19 cellular contexts compared by ENCODE assay signal in genomic region chr20:32555584-32555983, GRCh38. TPM values are rescaled to one million over a fixed set of nuclear protein-coding genes. Genes with fewer than 3 reads are reported as not detected.
A peak's percentile ranks its signal among the peaks of the same experiment; 100 is the strongest.
DNase-seq lines count a peak whose midpoint lies in the region; ATAC-seq and TF ChIP-seq lines count a peak whose summit lies in the region.
"Had no signal": no experiment of that assay in that cellular context is flagged by ENCODE, and none has a peak within 500 bp of the region (broad histone marks: within the 10 kb centered on the region; RNA-seq: fewer than 3 reads in every experiment).

No MANE protein-coding gene starts in this region.

- no peak overlapping the region for H3K4me2 ChIP-seq in neuronal stem cell (ENCODE audit: insufficient read depth, low read length, poor library complexity, severe bottlenecking)

- H3K14ac ChIP-seq in neuronal stem cell (ENCODE audit: low read length) = no peak overlapping the region

- H3K27ac ChIP-seq in CD4-positive, alpha-beta memory T cell (ENCODE audit: low read depth, low read length) = no peak overlapping the region
- H3K27ac ChIP-seq in neuronal stem cell (replicated peaks; ENCODE audit: low read length) (no peak overlapping the region), prostate gland (no peak overlapping the region)
- H3K27ac ChIP-seq: GM23248, SJCRH30 had no signal

- no peaks in the 10 kb centered on the region for H3K27me3 ChIP-seq in CD4-positive, alpha-beta memory T cell (ENCODE audit: insufficient read depth, low read length)
- H3K27me3 ChIP-seq in neuronal stem cell (ENCODE audit: control insufficient read depth in 3 of 3, insufficient read depth in 3 of 3, low read depth in 1 of 3, low read length in 3 of 3) (no peaks in the 10 kb centered on the region), prostate gland (replicated peaks; ENCODE audit: insufficient read depth) (no peaks in the 10 kb centered on the region)

- no peak overlapping the region for H3K4ac ChIP-seq in neuronal stem cell (ENCODE audit: low read length)

- peaks cover 74% of the 10 kb centered on the region for H3K4me1 Mint-ChIP-seq in activated naive CD4-positive, alpha-beta T cell treated with anti-CD3 and anti-CD28 coated beads, Interleukin-2, amount 50 U/mL, for 24 hours
- peaks cover 42 to 74% (median 65%) of the 10 kb centered on the region in 4 donors for H3K4me1 Mint-ChIP-seq in CD4-positive, alpha-beta memory T cell
- peaks cover 36% of the 10 kb centered on the region for H3K4me1 Mint-ChIP-seq in activated T-helper 17 cell treated with anti-CD3 and anti-CD28 coated beads, Interleukin-2, amount 50 U/mL, for 72 hours

- no peak overlapping the region for H2AFZ ChIP-seq in neuronal stem cell (ENCODE audit: low read length)
- H2AFZ ChIP-seq: GM23248 had no signal

- H3K23ac ChIP-seq in neuronal stem cell (ENCODE audit: low read depth, low read length, poor library complexity) = peak overlapping the region; percentile 11

- no peak overlapping the region for H2BK5ac ChIP-seq in neuronal stem cell (ENCODE audit: low read length)

- no CpG with 5 or more reads among the region's 8 CpGs for WGBS in neuronal stem cell (ENCODE audit: extremely low coverage in 2 of 2, insufficient read length in 2 of 2, insufficient replicate concordance in 1 of 2), 2 donors
- WGBS in prostate gland = 96% methylated on average over 8 of the region's 8 CpGs

- POLR2A ChIA-PET in CD4-positive, alpha-beta memory T cell (lab: Charles Lee; ENCODE audit: partially characterized antibody) = interaction anchor here (0.8 to 2.5 kb wide), 7 partner anchors 13 to 33 kb away, joined by 3 to 9 read pairs (median 5); partner anchors contain the start of gene NOL4L

- H3K36me3 Mint-ChIP-seq in activated naive CD4-positive, alpha-beta T cell treated with anti-CD3 and anti-CD28 coated beads, Interleukin-2, amount 50 U/mL, for 24 hours = peaks cover 3% of the 10 kb centered on the region
- peaks cover 13 to 19% of the 10 kb centered on the region in 2 donors for H3K36me3 Mint-ChIP-seq in CD4-positive, alpha-beta memory T cell
- H3K36me3 Mint-ChIP-seq in activated T-helper 17 cell treated with anti-CD3 and anti-CD28 coated beads, Interleukin-2, amount 50 U/mL, for 72 hours (ENCODE audit: low read depth) = no peaks in the 10 kb centered on the region

- H3K9me3 ChIP-seq in CD4-positive, alpha-beta memory T cell (ENCODE audit: control insufficient read depth in 1 of 2, low read length in 2 of 2) = no peaks in the 10 kb centered on the region
- no peaks in the 10 kb centered on the region for H3K9me3 ChIP-seq in neuronal stem cell (replicated peaks in 1 of 2; ENCODE audit: control insufficient read depth in 2 of 2, insufficient read depth in 1 of 2, low read depth in 1 of 2, low read length in 2 of 2)
- H3K9me3 ChIP-seq in prostate gland = no peaks in the 10 kb centered on the region
- H3K9me3 ChIP-seq: Caco-2, HAP-1, SJCRH30 had no signal

- H3K4me3 ChIP-seq in CD4-positive, alpha-beta memory T cell (ENCODE audit: low read length in 2 of 2) = no peak overlapping the region
- no peak overlapping the region for H3K4me3 ChIP-seq in neuronal stem cell (ENCODE audit: low read length in 2 of 2)
- no peak overlapping the region for H3K4me3 ChIP-seq in prostate gland
- H3K4me3 ChIP-seq: GM23248, HAP-1, K562, SJCRH30 had no signal

- peaks cover 45% of the 10 kb centered on the region for H3K4me1 ChIP-seq in CD4-positive, alpha-beta memory T cell (ENCODE audit: insufficient read depth, low read length)
- H3K4me1 ChIP-seq in neuronal stem cell (ENCODE audit: control insufficient read depth in 2 of 2, insufficient read depth in 1 of 2, low read depth in 1 of 2, low read length in 2 of 2) = peaks cover 16% of the 10 kb centered on the region in 2 donors
- H3K4me1 ChIP-seq in prostate gland (replicated peaks) = no peaks in the 10 kb centered on the region
- H3K4me1 ChIP-seq: Caco-2, HAP-1 had no signal

- TF ChIP-seq POLR2A in prostate gland (IDR thresholded peaks at IDR 0.05) = no peak

- ATAC-seq in activated T-helper 17 cell treated with anti-CD3 and anti-CD28 coated beads, Interleukin-2, amount 50 U/mL, for 72 hours (replicated peaks) = no peak
- ATAC-seq: K562 had no signal

- H3K36me3 ChIP-seq in CD4-positive, alpha-beta memory T cell (ENCODE audit: insufficient read depth, low read length) = no peaks in the 10 kb centered on the region
- no peaks in the 10 kb centered on the region for H3K36me3 ChIP-seq in neuronal stem cell (replicated peaks in 1 of 2; ENCODE audit: control insufficient read depth in 2 of 2, insufficient read depth in 2 of 2, low read length in 2 of 2)
- H3K36me3 ChIP-seq in prostate gland = no peaks in the 10 kb centered on the region
- H3K36me3 ChIP-seq: HAP-1, SJCRH30 had no signal

- CTCF ChIA-PET in CD4-positive, alpha-beta memory T cell (lab: Charles Lee; ENCODE audit: partially characterized antibody) = interaction anchor here (1.2 to 5.1 kb wide), 3 partner anchors 14 to 34 kb away, joined by 3 to 22 read pairs (median 3); no protein-coding TSS in a partner anchor

- no peak overlapping the region for H2BK15ac ChIP-seq in neuronal stem cell (ENCODE audit: low read length)

- intact Hi-C loops in CD4-positive, alpha-beta memory T cell (cut with micrococcal nuclease) = no loop called here
- intact Hi-C loops in prostate gland (cut with DNase I) = no loop called here

- no peak overlapping the region for H2BK12ac ChIP-seq in neuronal stem cell (ENCODE audit: low read length)

- H2BK120ac ChIP-seq in neuronal stem cell (ENCODE audit: low read depth, low read length) = no peak overlapping the region

- H3K18ac ChIP-seq in neuronal stem cell (ENCODE audit: low read length) = no peak overlapping the region

- H2AK5ac ChIP-seq in neuronal stem cell (ENCODE audit: low read depth, low read length) = no peak overlapping the region

- DNase-seq in activated naive CD4-positive, alpha-beta T cell treated with Interleukin-2 at 50 U/mL for 16 hours = no peak
- DNase-seq in CD4-positive, alpha-beta memory T cell = no peak
- no peak for DNase-seq in neuronal stem cell (ENCODE audit: low spot score)
- no peak for DNase-seq in stimulated activated CD4-positive, alpha-beta T cell treated with anti-CD3 and anti-CD28 coated beads, Interleukin-15, amount 100 ng/mL, for 24 hours
- DNase-seq in prostate gland (ENCODE audit: low spot score) = no peak
- DNase-seq in SIG-M5 treated with dmso at 0.1 percent for 504 hours (lab: John Stamatoyannopoulos, UW; ENCODE audit: unreplicated experiment) = no peak
- DNase-seq: C1 segment of cervical spinal cord, Caco-2, GM23248, NCI-H1092 treated with DMSO at 0.1 percent for 48 hours, NCI-H146, NCI-H2029 treated with DMSO at 0.1 percent for 48 hours, NCI-H2171, NCI-H526, SJCRH30 had no signal

- H3K27me3 Mint-ChIP-seq in activated naive CD4-positive, alpha-beta T cell treated with anti-CD3 and anti-CD28 coated beads, Interleukin-2, amount 50 U/mL, for 24 hours = no peaks in the 10 kb centered on the region
- H3K27me3 Mint-ChIP-seq in CD4-positive, alpha-beta memory T cell = no peaks in the 10 kb centered on the region
- no peaks in the 10 kb centered on the region for H3K27me3 Mint-ChIP-seq in activated T-helper 17 cell treated with anti-CD3 and anti-CD28 coated beads, Interleukin-2, amount 50 U/mL, for 72 hours

- H3K4me3 Mint-ChIP-seq in activated naive CD4-positive, alpha-beta T cell treated with anti-CD3 and anti-CD28 coated beads, Interleukin-2, amount 50 U/mL, for 24 hours = no peak overlapping the region
- H3K4me3 Mint-ChIP-seq in CD4-positive, alpha-beta memory T cell = peak overlapping the region in 1 of 8 donors; percentile 3
- H3K4me3 Mint-ChIP-seq in activated T-helper 17 cell treated with anti-CD3 and anti-CD28 coated beads, Interleukin-2, amount 50 U/mL, for 72 hours = no peak overlapping the region

- no peak overlapping the region for H4K91ac ChIP-seq in neuronal stem cell (ENCODE audit: low read depth, low read length, poor library complexity)

- peak overlapping the region; percentile 85 for H3K27ac Mint-ChIP-seq in activated naive CD4-positive, alpha-beta T cell treated with anti-CD3 and anti-CD28 coated beads, Interleukin-2, amount 50 U/mL, for 24 hours
- peak overlapping the region in 6 of 7 donors; percentile 37 to 91 (median 60) for H3K27ac Mint-ChIP-seq in CD4-positive, alpha-beta memory T cell
- peak overlapping the region; percentile 92 for H3K27ac Mint-ChIP-seq in activated T-helper 17 cell treated with anti-CD3 and anti-CD28 coated beads, Interleukin-2, amount 50 U/mL, for 72 hours

- no peak overlapping the region for H3K9ac ChIP-seq in neuronal stem cell (ENCODE audit: low read depth, low read length, poor library complexity)
- H3K9ac ChIP-seq: GM23248 had no signal

- TF ChIP-seq CTCF in prostate gland (IDR thresholded peaks at IDR 0.05) = no peak

- no peaks in the 10 kb centered on the region for H3K79me1 ChIP-seq in neuronal stem cell (ENCODE audit: low read depth, low read length)

- H4K8ac ChIP-seq in neuronal stem cell (ENCODE audit: low read depth, low read length) = no peak overlapping the region

- no peaks in the 10 kb centered on the region for H3K9me3 Mint-ChIP-seq in activated naive CD4-positive, alpha-beta T cell treated with anti-CD3 and anti-CD28 coated beads, Interleukin-2, amount 50 U/mL, for 24 hours
- no peaks in the 10 kb centered on the region for H3K9me3 Mint-ChIP-seq in CD4-positive, alpha-beta memory T cell
- no peaks in the 10 kb centered on the region for H3K9me3 Mint-ChIP-seq in activated T-helper 17 cell treated with anti-CD3 and anti-CD28 coated beads, Interleukin-2, amount 50 U/mL, for 72 hours

RNA-seq across cellular contexts. Expression of gene NOL4L, which starts 29.5 kb away (rescaled TPM):
- total RNA-seq in CD4-positive, alpha-beta memory T cell = 10 to 100 TPM; 71.0 to 74.2 TPM
- polyA plus RNA-seq in CD4-positive, alpha-beta memory T cell = 10 to 100 TPM in 1 of 2 donors, 1 to 10 TPM in 1; 7.0 to 23.9 TPM
- 10 to 100 TPM in 1 of 2 donors, 1 to 10 TPM in 1; 9.9 to 28.5 TPM for total RNA-seq in activated T-helper 17 cell treated with anti-CD3 and anti-CD28 coated beads, Interleukin-2, amount 50 U/mL, for 72 hours
- polyA plus RNA-seq in neuronal stem cell (2013, experiment 1 of 2) = 27.2 TPM
- polyA plus RNA-seq in neuronal stem cell (2013, experiment 2 of 2) = 27.3 TPM
- 10 to 100 TPM; 18.0 to 59.7 TPM for total RNA-seq in prostate gland
